In the genomic region with DNA sequence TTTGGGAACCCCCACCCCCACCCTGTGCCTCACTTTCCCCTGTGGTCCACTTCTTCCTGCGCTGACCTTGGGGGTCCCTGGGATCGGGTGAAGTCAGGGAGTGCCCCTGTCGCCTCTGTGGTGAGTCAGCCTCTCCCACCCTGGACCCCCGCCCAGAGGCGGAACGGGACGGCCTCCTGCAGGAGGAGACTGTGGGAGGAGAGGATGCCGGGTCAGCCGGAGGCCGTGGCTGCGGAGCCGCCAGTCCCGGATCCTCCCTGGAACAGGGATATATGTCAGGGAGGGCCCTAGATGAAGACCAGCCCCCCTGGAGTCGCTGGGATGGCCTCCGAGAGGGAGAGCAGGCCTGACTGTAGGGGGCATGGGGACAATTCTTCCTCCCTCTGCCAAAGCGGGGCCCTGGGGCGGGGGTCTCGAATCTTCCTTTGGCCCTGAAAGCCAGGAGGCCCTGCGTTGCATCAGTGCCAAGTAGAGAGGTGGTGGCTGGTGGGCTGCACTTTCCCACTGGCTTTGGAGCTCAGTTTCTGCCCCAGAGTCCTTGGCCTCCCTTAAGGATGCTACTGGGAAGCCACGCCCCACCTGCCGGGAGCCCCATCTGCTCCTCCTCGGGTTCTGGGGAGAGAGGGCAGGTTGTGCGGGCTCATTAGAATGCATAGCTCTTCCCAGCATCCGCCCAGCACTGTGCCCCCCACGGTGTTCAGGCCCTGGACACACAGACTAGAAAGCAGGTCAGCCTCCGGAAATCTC, we compare ENCODE assay signal across 8 cellular contexts. TPM values are rescaled to one million over a fixed set of nuclear protein-coding genes. Genes with fewer than 3 reads are reported as not detected.
DNase-seq lines count a peak whose midpoint lies in the region; ATAC-seq, FAIRE-seq and TF ChIP-seq lines count a peak whose summit lies in the region.

No MANE protein-coding gene starts in this region.

- peaks cover 6% of the 10 kb centered on the region for H4K20me1 ChIP-seq in astrocyte (ENCODE audit: insufficient read depth, low read length)

- TF ChIP-seq CTCF in astrocyte (IDR thresholded peaks at IDR 0.05; ENCODE audit: insufficient read depth, low read depth, low read length) = no peak

- H3K4me1 Mint-ChIP-seq in astrocyte (ENCODE audit: low read depth, unreplicated experiment) = peaks cover 11% of the 10 kb centered on the region
- peaks cover 9% of the 10 kb centered on the region for H3K4me1 Mint-ChIP-seq in stimulated activated effector memory CD8-positive, alpha-beta T cell treated with anti-CD3 and anti-CD28 coated beads, Interleukin-12 subunit alpha, Interleukin-12 subunit beta, amount 100 ng/mL, for 72 hours

- H3K4me1 ChIP-seq in astrocyte (ENCODE audit: insufficient read depth, low read length) = peaks cover 18% of the 10 kb centered on the region

- H3K27me3 ChIP-seq in astrocyte (ENCODE audit: insufficient read depth, low read length) = no peaks in the 10 kb centered on the region

- no peaks in the 10 kb centered on the region for H3K36me3 Mint-ChIP-seq in astrocyte (ENCODE audit: low read depth, unreplicated experiment)
- peaks cover 5% of the 10 kb centered on the region for H3K36me3 Mint-ChIP-seq in stimulated activated effector memory CD8-positive, alpha-beta T cell treated with anti-CD3 and anti-CD28 coated beads, Interleukin-12 subunit alpha, Interleukin-12 subunit beta, amount 100 ng/mL, for 72 hours

- H3K4me2 ChIP-seq in astrocyte (ENCODE audit: low read length) = peak overlapping the region; percentile 100

- H3K4me3 ChIP-seq in astrocyte (ENCODE audit: insufficient read depth, low read depth, low read length) = peak overlapping the region; percentile 76
- H3K4me3 ChIP-seq in iPS-18c (ENCODE audit: insufficient read depth, low read depth, low read length) = peak overlapping the region; percentile 88

- DNase-seq in NCI-H146 (lab: John Stamatoyannopoulos, UW) (peak; percentile 51), NCI-H146 treated with DMSO at 0.1 percent for 48 hours (lab: John Stamatoyannopoulos, UW; ENCODE audit: unreplicated experiment) (no peak), astrocyte (ENCODE audit: low read depth) (no peak), KBM-7 (no peak), epidermal melanocyte (ENCODE audit: insufficient read length, low spot score) (no peak)
- DNase-seq in stimulated activated effector memory CD8-positive, alpha-beta T cell treated with anti-CD3 and anti-CD28 coated beads, Interleukin-12 subunit alpha, Interleukin-12 subunit beta, amount 100 ng/mL, for 72 hours (ENCODE audit: low spot score in 2 of 2) = no peak

- in situ Hi-C loops in KBM-7 (cut with MboI; ENCODE audit: low pct_unique_long_range_greater_than_20kb, low sequenced_read_pairs) = no loop called here

- no peak for ATAC-seq in stimulated activated effector memory CD8-positive, alpha-beta T cell treated with anti-CD3 and anti-CD28 coated beads, Interleukin-12 subunit alpha, Interleukin-12 subunit beta, amount 100 ng/mL, for 72 hours
- no peak for ATAC-seq in GM19324 (IDR thresholded peaks at IDR 0.05; ENCODE audit: low FRiP score, unreplicated experiment)

- H2AFZ ChIP-seq in astrocyte (ENCODE audit: low read depth, low read length) = peak overlapping the region; percentile 93

- H3K27me3 Mint-ChIP-seq in astrocyte (ENCODE audit: low read depth, unreplicated experiment) = no peaks in the 10 kb centered on the region

- no peaks in the 10 kb centered on the region for H3K9me3 ChIP-seq in astrocyte (ENCODE audit: insufficient read depth, low read depth, low read length)
- no peaks in the 10 kb centered on the region for H3K9me3 ChIP-seq in iPS-18c (ENCODE audit: control insufficient read depth, insufficient read depth, low read length)

- no peaks in the 10 kb centered on the region for H3K36me3 ChIP-seq in astrocyte (ENCODE audit: insufficient read depth, low read length)

- peaks cover 4% of the 10 kb centered on the region for H3K9me3 Mint-ChIP-seq in astrocyte (ENCODE audit: unreplicated experiment)
- no peaks in the 10 kb centered on the region for H3K9me3 Mint-ChIP-seq in stimulated activated effector memory CD8-positive, alpha-beta T cell treated with anti-CD3 and anti-CD28 coated beads, Interleukin-12 subunit alpha, Interleukin-12 subunit beta, amount 100 ng/mL, for 72 hours

- no peak for FAIRE-seq in astrocyte (lab: Jason Lieb, UNC)

- H3K79me2 ChIP-seq in astrocyte (ENCODE audit: insufficient read depth, low read length) = peaks cover 27% of the 10 kb centered on the region

- peak overlapping the region; percentile 85 for H3K27ac Mint-ChIP-seq in astrocyte (ENCODE audit: unreplicated experiment)
- no peak overlapping the region for H3K27ac Mint-ChIP-seq in stimulated activated effector memory CD8-positive, alpha-beta T cell treated with anti-CD3 and anti-CD28 coated beads, Interleukin-12 subunit alpha, Interleukin-12 subunit beta, amount 100 ng/mL, for 72 hours

- H3K4me3 Mint-ChIP-seq in astrocyte (ENCODE audit: unreplicated experiment) = peak overlapping the region; percentile 90
- H3K4me3 Mint-ChIP-seq in stimulated activated effector memory CD8-positive, alpha-beta T cell treated with anti-CD3 and anti-CD28 coated beads, Interleukin-12 subunit alpha, Interleukin-12 subunit beta, amount 100 ng/mL, for 72 hours = peak overlapping the region; percentile 34

- H3K27ac ChIP-seq in astrocyte (ENCODE audit: low read depth, low read length) = peak overlapping the region; percentile 58

- H3K9ac ChIP-seq in astrocyte (ENCODE audit: low read length) = peak overlapping the region; percentile 92

RNA-seq across cellular contexts. Expression of a gene that starts 0.9 kb away (rescaled TPM):
- total RNA-seq in astrocyte = 14.2 and 15.7 TPM in 2 replicates
